In the genomic region with DNA sequence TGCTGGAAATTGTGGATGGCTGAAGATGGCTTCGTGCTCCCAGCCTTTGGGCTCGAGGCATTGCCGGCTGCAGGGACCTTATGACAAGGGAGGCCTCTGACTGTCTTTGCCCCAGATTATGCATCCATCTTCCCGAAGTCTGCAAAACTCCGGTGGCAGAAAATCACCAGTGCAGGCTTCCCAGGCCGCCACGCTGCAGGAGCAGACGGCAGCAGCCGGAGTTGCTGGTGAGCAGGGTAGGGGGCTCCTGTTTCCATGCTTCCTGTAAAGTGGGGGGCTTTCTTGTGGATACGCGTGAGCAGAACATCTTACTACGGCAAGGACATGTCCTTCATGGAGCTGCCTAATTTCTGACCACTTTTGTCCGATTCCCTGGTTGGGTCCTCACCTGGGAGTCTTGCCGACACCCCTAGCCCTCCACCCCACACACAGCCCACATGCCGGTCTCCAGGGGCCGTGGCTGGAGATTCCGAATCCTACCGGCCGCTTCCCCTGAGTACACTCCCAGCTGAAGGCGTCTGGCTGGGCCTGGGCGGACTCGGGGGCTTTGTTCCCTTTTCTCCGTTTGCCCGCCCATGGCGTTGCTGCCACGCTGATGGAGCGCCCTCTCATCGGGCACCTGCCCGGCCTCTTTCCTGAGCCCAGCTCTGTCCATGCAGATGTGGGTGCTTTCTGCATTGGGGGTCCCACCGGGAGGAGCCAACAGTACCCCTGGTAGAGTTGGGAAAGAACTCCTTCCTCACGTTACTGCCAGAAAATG, we compare ENCODE assay signal across 11 cellular contexts. TPM values are rescaled to one million over a fixed set of nuclear protein-coding genes. Genes with fewer than 3 reads are reported as not detected.
"Had no signal": no experiment of that assay in that cellular context is flagged by ENCODE, and none has a peak within 500 bp of the region (broad histone marks: within the 10 kb centered on the region; RNA-seq: fewer than 3 reads in every experiment).

No MANE protein-coding gene starts in this region.

RNA-seq across cellular contexts. Expression of gene GPR31, which starts 21.3 kb away (rescaled TPM):
- total RNA-seq: OCI-LY7, PC-3, PC-9, Peyer's patch, Right ventricle myocardium inferior, Right ventricle myocardium superior, RPMI7951, SJCRH30, SJSA1, SK-MEL-5 had no signal
- polyA plus RNA-seq: SK-N-SH had no signal

RNA-seq across cellular contexts. Expression of gene CCR6, which starts 56.2 kb away (rescaled TPM):
- total RNA-seq: PC-3, PC-9, Right ventricle myocardium inferior, Right ventricle myocardium superior, RPMI7951, SJCRH30, SJSA1, SK-MEL-5 had no signal
- polyA plus RNA-seq: SK-N-SH had no signal
